ENCODE assay signal across 11 cellular contexts in genomic region chr20:52071136-52071535, GRCh38.
"Had no signal": no experiment of that assay in that cellular context is flagged by ENCODE, and none has a peak within 500 bp of the region (broad histone marks: within the 10 kb centered on the region; RNA-seq: fewer than 3 reads in every experiment).

No MANE protein-coding gene starts in this region.

- FAIRE-seq: H1, H54 had no signal

- H3K9me3 ChIP-seq: HAP-1 had no signal

- H3K36me3 ChIP-seq: HAP-1 had no signal

- H2AFZ ChIP-seq: GM23248, GM23338 had no signal

- H3K4me3 ChIP-seq: GM23248, GM23338, HAP-1 had no signal

- ATAC-seq: GM23338, HCT116 had no signal

- H3K4me2 ChIP-seq: GM23338 had no signal

- H3K9ac ChIP-seq: GM23248 had no signal

- H3K4me1 ChIP-seq: HAP-1 had no signal

- DNase-seq: GM23248, GOT3, H7, H9, HCEC 1CT, HFFc6 had no signal

- H3K27ac ChIP-seq: GM23248 had no signal
